ENCODE assay signal across 8 cellular contexts in the genomic region with DNA sequence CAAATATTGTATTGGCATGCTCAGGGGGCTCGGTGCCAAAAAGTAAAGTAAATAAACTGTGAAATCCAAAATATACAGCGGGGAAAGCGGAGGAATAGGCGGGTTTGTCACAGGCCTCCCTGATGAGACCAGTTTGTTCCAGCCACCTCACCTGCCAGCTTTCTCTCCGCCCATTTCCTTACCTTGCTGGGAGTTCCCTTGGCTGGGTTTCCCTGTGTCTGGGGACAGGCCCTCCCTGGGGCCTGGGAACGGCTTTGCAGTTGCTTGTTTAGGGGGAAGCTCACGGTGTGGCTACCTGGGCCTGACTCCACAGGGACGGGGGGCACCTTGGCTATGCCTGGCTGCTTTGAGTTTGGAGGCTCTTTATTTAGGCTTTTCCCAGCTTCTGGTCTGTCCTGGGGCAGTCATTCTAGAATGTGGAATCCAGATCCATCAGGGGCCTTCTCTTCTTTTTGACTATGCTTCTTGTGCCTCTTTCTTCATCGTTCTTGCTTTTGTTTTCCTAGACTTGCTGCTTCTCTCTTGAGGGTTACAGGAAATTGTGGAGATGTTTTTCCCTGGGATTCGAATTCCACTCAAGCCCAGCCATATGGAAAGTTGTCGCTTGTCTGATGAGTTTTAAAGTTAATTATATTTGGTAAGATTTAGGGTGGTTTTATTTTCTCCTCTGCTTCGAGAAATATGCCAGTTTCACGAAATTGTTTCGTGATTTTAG. TPM values are rescaled to one million over a fixed set of nuclear protein-coding genes. Genes with fewer than 3 reads are reported as not detected.
A peak's percentile ranks its signal among the peaks of the same experiment; 100 is the strongest.
DNase-seq lines count a peak whose midpoint lies in the region; ATAC-seq and TF ChIP-seq lines count a peak whose summit lies in the region.

No MANE protein-coding gene starts in this region.

- CTCF ChIA-PET in Panc1 (lab: Charles Lee): interaction anchor here (0.5 to 0.6 kb wide), 3 partner anchors 44 to 541 kb away, joined by 3 to 5 read pairs (median 3); no protein-coding TSS in a partner anchor

- H3K9me2 ChIP-seq in GM23248 (ENCODE audit: insufficient read depth): no peaks in the 10 kb centered on the region

- H3K4me3 Mint-ChIP-seq in glutamatergic neuron (ENCODE audit: unreplicated experiment): peak overlapping the region; percentile 78
- H3K4me3 Mint-ChIP-seq in effector memory CD8-positive, alpha-beta T cell: no peak overlapping the region

- peak overlapping the region; percentile 84 for H3K9ac ChIP-seq in GM23248

- peak overlapping the region; percentile 90 for H2AFZ ChIP-seq in GM23248

- H3K36me3 ChIP-seq in GM23248 (ENCODE audit: low read depth) (no peaks in the 10 kb centered on the region), Panc1 (ENCODE audit: control insufficient read depth, insufficient read depth, low read length) (no peaks in the 10 kb centered on the region), sigmoid colon (no peaks in the 10 kb centered on the region)

- peaks cover 5% of the 10 kb centered on the region for H3K9me3 Mint-ChIP-seq in glutamatergic neuron (ENCODE audit: unreplicated experiment)
- H3K9me3 Mint-ChIP-seq in effector memory CD8-positive, alpha-beta T cell: no peaks in the 10 kb centered on the region

- no peak for TF ChIP-seq EP300 in sigmoid colon (IDR thresholded peaks at IDR 0.05)

- H3K9me3 ChIP-seq in GM23248 (ENCODE audit: low read depth): no peaks in the 10 kb centered on the region
- H3K9me3 ChIP-seq in Panc1 (ENCODE audit: control insufficient read depth, insufficient read depth, low read depth, low read length): no peaks in the 10 kb centered on the region
- H3K9me3 ChIP-seq in sigmoid colon: no peaks in the 10 kb centered on the region

- DNase-seq in GM23248 (no peak), Panc1 (ENCODE audit: low read depth, low spot score) (no peak), glutamatergic neuron (no peak), sigmoid colon (no peak), SKM-1 treated with dmso at 0.1 percent for 144 hours (lab: John Stamatoyannopoulos, UW; ENCODE audit: unreplicated experiment) (no peak), dedifferentiated amniotic fluid mesenchymal stem cell (ENCODE audit: extremely low spot score) (no peak), NCI-H446 treated with DMSO at 0.1 percent for 48 hours (lab: John Stamatoyannopoulos, UW) (no peak)
- no peak for DNase-seq in effector memory CD8-positive, alpha-beta T cell

- TF ChIP-seq CTCF in Panc1 (IDR thresholded peaks at IDR 0.05) (no peak), glutamatergic neuron (IDR thresholded peaks at IDR 0.05; ENCODE audit: partially characterized antibody, unreplicated experiment) (no peak), sigmoid colon (IDR thresholded peaks at IDR 0.05) (no peak)

- no peaks in the 10 kb centered on the region for H4K20me1 ChIP-seq in GM23248 (ENCODE audit: insufficient read depth)

- H3K4me3 ChIP-seq in GM23248 (peak overlapping the region; percentile 90), Panc1 (ENCODE audit: low read depth in 2 of 2, low read length in 2 of 2) (peak overlapping the region; percentile 66 to 72), sigmoid colon (peak overlapping the region; percentile 48 to 62 (median 59))

- no peaks in the 10 kb centered on the region for H3K27me3 ChIP-seq in GM23248 (replicated peaks; ENCODE audit: insufficient read depth)
- no peaks in the 10 kb centered on the region for H3K27me3 ChIP-seq in Panc1 (ENCODE audit: control insufficient read depth, insufficient read depth, low read length)
- H3K27me3 ChIP-seq in sigmoid colon: peaks cover 0 to 29% (median 7%) of the 10 kb centered on the region in 3 donors

- no TSS peak for BruUV-seq in Panc1 (replicated peaks; lab: Mats Ljungman, UMichigan)

- peaks cover 8% of the 10 kb centered on the region; the same call in 1 of the 2 replicates for H3F3A ChIP-seq in GM23248 (ENCODE audit: insufficient read depth)

- peaks cover 11% of the 10 kb centered on the region for H3K27me3 Mint-ChIP-seq in glutamatergic neuron (ENCODE audit: unreplicated experiment)
- H3K27me3 Mint-ChIP-seq in effector memory CD8-positive, alpha-beta T cell: peaks cover 71 to 87% of the 10 kb centered on the region in 2 donors

- peak overlapping the region; percentile 79 for H3K27ac ChIP-seq in GM23248
- H3K27ac ChIP-seq in Panc1 (ENCODE audit: low read length): peak overlapping the region; percentile 87
- peak overlapping the region; percentile 87 to 95 (median 90) for H3K27ac ChIP-seq in sigmoid colon

- peaks cover 57% of the 10 kb centered on the region for H3K79me2 ChIP-seq in GM23248 (ENCODE audit: insufficient read depth)

- H3K4me2 ChIP-seq in GM23248 (ENCODE audit: unreplicated experiment): peak overlapping the region; percentile 76

- TF ChIP-seq POLR2A in sigmoid colon (IDR thresholded peaks at IDR 0.05): no peak

- no peak for ATAC-seq in Panc1
- no peak for ATAC-seq in effector memory CD8-positive, alpha-beta T cell (replicated peaks)

- 77 to 81% methylated on average over 14 of the region's 14 CpGs for whole genome bisulfite sequencing in GM23248 (ENCODE audit: low coverage in 1 of 2, low lambda C conversion rate in 2 of 2, missing lambda C conversion rate in 2 of 2), 2 experiments
- 27 to 56% methylated on average over 14 of the region's 14 CpGs for WGBS in sigmoid colon, 2 donors

- peaks cover 9% of the 10 kb centered on the region for H3K4me1 ChIP-seq in GM23248 (ENCODE audit: insufficient read depth)
- H3K4me1 ChIP-seq in Panc1 (ENCODE audit: control insufficient read depth, insufficient read depth, low read length): peaks cover 34% of the 10 kb centered on the region
- peaks cover 0 to 62% (median 56%) of the 10 kb centered on the region in 4 donors for H3K4me1 ChIP-seq in sigmoid colon

- POLR2A ChIA-PET in Panc1 (lab: Charles Lee): interaction anchor here (0.6 kb wide), 1 partner anchor 910 kb away, joined by 3 read pairs; no protein-coding TSS in a partner anchor

- peaks cover 21% of the 10 kb centered on the region for H3K4me1 Mint-ChIP-seq in glutamatergic neuron (ENCODE audit: low read depth, unreplicated experiment)
- H3K4me1 Mint-ChIP-seq in effector memory CD8-positive, alpha-beta T cell (ENCODE audit: low read depth in 2 of 2): peaks cover 0 to 2% of the 10 kb centered on the region in 2 donors

- intact Hi-C loops in Panc1 (cut with micrococcal nuclease; ENCODE audit: unreplicated experiment) (no loop called here), sigmoid colon (cut with DNase I) (loop anchor here (2.0 to 5.0 kb wide), 6 partner anchors 41 to 219 kb away; no protein-coding TSS in a partner anchor)

- in situ Hi-C loops in GM23248 (cut with MboI) (no loop called here), Panc1 (cut with HindIII; ENCODE audit: low pct_unique_long_range_greater_than_20kb, low sequenced_read_pairs) (no loop called here)

- no peaks in the 10 kb centered on the region for H3K36me3 Mint-ChIP-seq in glutamatergic neuron (ENCODE audit: unreplicated experiment)
- H3K36me3 Mint-ChIP-seq in effector memory CD8-positive, alpha-beta T cell (ENCODE audit: insufficient read depth): no peaks in the 10 kb centered on the region

- no peak overlapping the region for H3K27ac Mint-ChIP-seq in glutamatergic neuron (ENCODE audit: unreplicated experiment)
- H3K27ac Mint-ChIP-seq in effector memory CD8-positive, alpha-beta T cell: no peak overlapping the region

RNA-seq across cellular contexts. Expression of a gene that starts 2.3 kb away (rescaled TPM):
- 5.1 and 8.3 TPM in 2 replicates for total RNA-seq in GM23248 (2014; rRNA removed; shearing (Covaris generic))
- 9.0 and 9.6 TPM in 2 replicates for polyA plus RNA-seq in GM23248 (2016; fragmentation: Nextera tagmentation; extraction: Ambion mirVana)
- 6.2 TPM for total RNA-seq in Panc1 (2021; ENCODE audit: unreplicated experiment)
- 5.1 TPM for polyA plus RNA-seq in Panc1 (2012; ENCODE audit: insufficient read length)
- total RNA-seq in glutamatergic neuron (ENCODE audit: unreplicated experiment): 3.9 TPM
- total RNA-seq in sigmoid colon: 1 to 10 TPM; 2.1 to 6.4 (median 2.9) TPM
- under 1 TPM; 0.23 to 0.76 (median 0.60) TPM for polyA plus RNA-seq in sigmoid colon
